15 cellular contexts compared by ENCODE assay signal in the genomic region with DNA sequence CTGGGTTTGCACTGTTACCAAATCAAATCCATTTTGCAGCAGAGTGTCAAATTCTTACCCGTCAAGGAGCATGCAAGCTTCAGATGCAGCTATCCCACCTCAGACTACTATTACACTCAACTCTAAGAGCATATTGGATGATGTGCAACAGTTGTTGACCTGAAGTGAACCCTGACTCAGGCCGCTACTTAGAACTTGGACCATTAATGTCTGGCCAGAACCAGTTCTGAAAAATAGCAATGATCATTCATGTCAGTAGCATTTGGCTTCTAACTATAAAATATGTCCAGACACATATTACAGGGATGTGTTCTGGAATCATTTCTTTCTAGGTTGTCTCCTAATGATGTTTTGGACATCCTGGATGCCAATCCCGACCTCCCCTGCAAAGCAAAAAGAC.
"Had no signal": no experiment of that assay in that cellular context is flagged by ENCODE, and none has a peak within 500 bp of the region (broad histone marks: within the 10 kb centered on the region; RNA-seq: fewer than 3 reads in every experiment).

No MANE protein-coding gene starts in this region.

- H3K36me3 ChIP-seq: adrenal gland, right lobe of liver, SJSA1, upper lobe of left lung had no signal

- H3K9me3 ChIP-seq: adrenal gland, mucosa of descending colon, right lobe of liver, SJSA1, upper lobe of left lung had no signal

- H3K4me1 ChIP-seq: adrenal gland had no signal

- H3K27me3 ChIP-seq: adrenal gland, right lobe of liver, SJSA1, upper lobe of left lung had no signal

- DNase-seq: activated CD4-positive, alpha-beta memory T cell treated with anti-CD3 and anti-CD28 coated beads, Interleukin-2, amount 10 ng/mL, durations not matched to agents 7 days and 5 days; activated CD4-positive, alpha-beta T cell treated with anti-CD3 and anti-CD28 coated beads for 4 hours; activated naive CD4-positive, alpha-beta T cell treated with anti-CD3 and anti-CD28 coated beads, Interleukin-2, amount 50 U/mL, for 16 hours; activated T-cell treated with anti-CD3 and anti-CD28 coated beads, Interleukin-2, amount 50 U/mL, for 24 hours; caudate nucleus; left colon; mucosa of descending colon; naive thymus-derived CD8-positive, alpha-beta T cell; stimulated activated CD4-positive, alpha-beta T cell treated with anti-CD3 and anti-CD28 coated beads, Interleukin-12 subunit alpha, Interleukin-12 subunit beta, amount 100 ng/mL, for 4 hours; stimulated activated CD4-positive, alpha-beta T cell treated with anti-CD3 and anti-CD28 coated beads, Interleukin-2, amount 100 ng/mL, for 24 hours; upper lobe of left lung had no signal

- H3K4me3 ChIP-seq: adrenal gland, mucosa of descending colon, right lobe of liver, SJSA1, upper lobe of left lung had no signal

- ATAC-seq: left colon; mucosa of descending colon; naive thymus-derived CD8-positive, alpha-beta T cell; WTC11 had no signal

- H3K27ac ChIP-seq: SJSA1, upper lobe of left lung had no signal
